In genomic region chr15:93018574-93018973, GRCh38 we compare ENCODE assay signal across 8 cellular contexts.
DNase-seq lines count a peak whose midpoint lies in the region; ATAC-seq and TF ChIP-seq lines count a peak whose summit lies in the region.

No MANE protein-coding gene starts in this region.

- no peak overlapping the region for H3K4me3 Mint-ChIP-seq in HFFc6
- no peak overlapping the region for H3K4me3 Mint-ChIP-seq in central memory CD8-positive, alpha-beta T cell
- no peak overlapping the region for H3K4me3 Mint-ChIP-seq in neural crest cell

- H3K27me3 Mint-ChIP-seq in HFFc6 (ENCODE audit: insufficient read depth) = peaks cover 4% of the 10 kb centered on the region
- no peaks in the 10 kb centered on the region for H3K27me3 Mint-ChIP-seq in central memory CD8-positive, alpha-beta T cell
- H3K27me3 Mint-ChIP-seq in neural crest cell (ENCODE audit: low read depth) = no peaks in the 10 kb centered on the region

- peak overlapping the region; percentile 5; the same call in 1 of the 2 replicates for H3K27ac Mint-ChIP-seq in HFFc6
- H3K27ac Mint-ChIP-seq in central memory CD8-positive, alpha-beta T cell (ENCODE audit: low read depth) = peak overlapping the region; percentile 73
- no peak overlapping the region for H3K27ac Mint-ChIP-seq in neural crest cell (ENCODE audit: unreplicated experiment)

- no peak for ATAC-seq in central memory CD8-positive, alpha-beta T cell (replicated peaks; ENCODE audit: extremely low read depth, poor library complexity, severe bottlenecking)
- no peak for ATAC-seq in GM19395 (IDR thresholded peaks at IDR 0.05; ENCODE audit: unreplicated experiment)

- no peaks in the 10 kb centered on the region for H3K9me3 Mint-ChIP-seq in HFFc6
- no peaks in the 10 kb centered on the region for H3K9me3 Mint-ChIP-seq in central memory CD8-positive, alpha-beta T cell
- H3K9me3 Mint-ChIP-seq in neural crest cell = no peaks in the 10 kb centered on the region

- H3K4me1 Mint-ChIP-seq in HFFc6 (ENCODE audit: low read depth) (peaks cover 6% of the 10 kb centered on the region; the same call in 1 of the 2 replicates), neural crest cell (no peaks in the 10 kb centered on the region)
- H3K4me1 Mint-ChIP-seq in central memory CD8-positive, alpha-beta T cell = peaks cover 43% of the 10 kb centered on the region

- peaks cover 74% of the 10 kb centered on the region for H3K36me3 Mint-ChIP-seq in HFFc6 (ENCODE audit: low read depth)
- H3K36me3 Mint-ChIP-seq in central memory CD8-positive, alpha-beta T cell (ENCODE audit: insufficient read depth) = peaks cover 96% of the 10 kb centered on the region
- H3K36me3 Mint-ChIP-seq in neural crest cell (ENCODE audit: low read depth) = peaks cover 55% of the 10 kb centered on the region

- peak; percentile 31; the same call in 1 of the 2 replicates for TF ChIP-seq CTCF in HFFc6 (IDR thresholded peaks at IDR 0.05)
- peak; percentile 35 for TF ChIP-seq CTCF in neural crest cell (conservative IDR thresholded peaks at IDR 0.05)

- DNase-seq in NCI-H146 (lab: John Stamatoyannopoulos, UW) (peak; percentile 14), NCI-H146 treated with DMSO at 0.1 percent for 48 hours (lab: John Stamatoyannopoulos, UW; ENCODE audit: unreplicated experiment) (no peak), HFFc6 (no peak), neural crest cell (ENCODE audit: low read depth, low spot score) (no peak), NCI-H1092 treated with DMSO at 0.1 percent for 48 hours (lab: John Stamatoyannopoulos, UW) (no peak), HK-2 (ENCODE audit: unreplicated experiment) (no peak)
- DNase-seq in central memory CD8-positive, alpha-beta T cell (ENCODE audit: low spot score in 2 of 2) = no peak
